ENCODE assay signal across 28 cellular contexts in the genomic region with DNA sequence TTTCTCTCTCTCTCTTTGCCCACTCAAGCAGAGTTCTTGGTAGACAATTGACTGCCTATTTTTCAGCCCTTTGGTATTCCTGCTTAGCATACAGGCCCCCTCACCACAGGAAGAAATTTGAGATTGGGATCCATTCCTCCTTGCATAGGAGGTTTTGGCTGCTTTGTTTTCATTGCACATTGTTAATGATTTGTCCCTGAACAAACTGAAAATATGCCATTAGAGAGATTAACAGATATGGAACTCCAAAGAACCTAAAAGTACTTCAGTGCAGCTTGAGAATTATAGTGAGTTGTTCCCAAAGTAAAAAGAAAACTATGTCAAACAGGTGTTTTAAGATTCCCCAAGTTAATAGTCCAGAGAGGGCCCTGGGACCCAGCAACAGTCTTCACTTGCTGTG.
"Had no signal": no experiment of that assay in that cellular context is flagged by ENCODE, and none has a peak within 500 bp of the region (broad histone marks: within the 10 kb centered on the region; RNA-seq: fewer than 3 reads in every experiment).

No MANE protein-coding gene starts in this region.

- H3K9me3 Mint-ChIP-seq: naive B cell had no signal

- H3K27me3 Mint-ChIP-seq: natural killer cell treated with Interleukin-12 subunit alpha and Interleukin-12 subunit beta and Interleukin-15 and Interleukin-18, amount 100 ng/mL, for 72 hours; stimulated activated naive CD8-positive, alpha-beta T cell treated with anti-CD3 and anti-CD28 coated beads, Interleukin-15, Interleukin-2, amounts not matched to agents 100 ng/mL and 50 ng/mL, for 24 hours had no signal

- ATAC-seq: heart right ventricle; left colon; mucosa of descending colon; natural killer cell treated with Interleukin-12 subunit alpha and Interleukin-12 subunit beta and Interleukin-15 and Interleukin-18, amount 100 ng/mL, for 72 hours; stimulated activated naive B cell treated with anti-CD40 and anti-IgM and Interleukin-4, amounts not matched to agents 10 μg/mL and 1 μg/mL and 100 μg/mL, for 72 hours had no signal

- H3K27ac Mint-ChIP-seq: immature natural killer cell; mesothelial cell of epicardium; naive B cell; natural killer cell treated with Interleukin-12 subunit alpha and Interleukin-12 subunit beta and Interleukin-15 and Interleukin-18, amount 100 ng/mL, for 72 hours; stimulated activated naive B cell treated with anti-CD40 and anti-IgM and Interleukin-4, amounts not matched to agents 10 μg/mL and 1 μg/mL and 100 μg/mL, for 72 hours; stimulated activated naive CD8-positive, alpha-beta T cell treated with anti-CD3 and anti-CD28 coated beads, Interleukin-15, Interleukin-2, amounts not matched to agents 100 ng/mL and 50 ng/mL, for 24 hours had no signal

- H3K4me3 ChIP-seq: coronary artery, esophagus squamous epithelium, heart right ventricle, mucosa of descending colon, pancreas, right lobe of liver, thoracic aorta, tibial nerve, upper lobe of left lung had no signal

- H3K36me3 ChIP-seq: esophagus squamous epithelium, heart right ventricle, neutrophil, pancreas, right lobe of liver, thoracic aorta, tibial nerve, upper lobe of left lung had no signal

- H3K4me1 ChIP-seq: upper lobe of left lung had no signal

- H3K27me3 ChIP-seq: esophagus squamous epithelium, heart right ventricle, neutrophil, pancreas, right lobe of liver, tibial nerve, upper lobe of left lung had no signal

- H3K9me3 ChIP-seq: esophagus squamous epithelium, heart right ventricle, mucosa of descending colon, neutrophil, pancreas, right lobe of liver, thoracic aorta, tibial nerve, upper lobe of left lung had no signal

- H3K4me3 Mint-ChIP-seq: immature natural killer cell; mesothelial cell of epicardium; natural killer cell treated with Interleukin-12 subunit alpha and Interleukin-12 subunit beta and Interleukin-15 and Interleukin-18, amount 100 ng/mL, for 72 hours; stimulated activated naive B cell treated with anti-CD40 and anti-IgM and Interleukin-4, amounts not matched to agents 10 μg/mL and 1 μg/mL and 100 μg/mL, for 72 hours; stimulated activated naive CD8-positive, alpha-beta T cell treated with anti-CD3 and anti-CD28 coated beads, Interleukin-15, Interleukin-2, amounts not matched to agents 100 ng/mL and 50 ng/mL, for 24 hours had no signal

- H3K4me1 Mint-ChIP-seq: immature natural killer cell; naive B cell; stimulated activated naive B cell treated with anti-CD40 and anti-IgM and Interleukin-4, amounts not matched to agents 10 μg/mL and 1 μg/mL and 100 μg/mL, for 72 hours had no signal

- H3K36me3 Mint-ChIP-seq: mesothelial cell of epicardium; naive B cell; natural killer cell treated with Interleukin-12 subunit alpha and Interleukin-12 subunit beta and Interleukin-15 and Interleukin-18, amount 100 ng/mL, for 72 hours; stimulated activated naive B cell treated with anti-CD40 and anti-IgM and Interleukin-4, amounts not matched to agents 10 μg/mL and 1 μg/mL and 100 μg/mL, for 72 hours had no signal

- DNase-seq: dermis blood vessel endothelial cell; effector memory CD4-positive, alpha-beta T cell; erythroblast; esophagus squamous epithelium; foreskin melanocyte; glutamatergic neuron; heart right ventricle; hypothalamus; immature natural killer cell; islet precursor cell; kidney glomerular epithelial cell; left colon; naive B cell; small intestine; stimulated activated CD4-positive, alpha-beta T cell treated with anti-CD3 and anti-CD28 coated beads, Interleukin-15, amount 100 ng/mL, for 24 hours; stimulated activated CD4-positive, alpha-beta T cell treated with anti-CD3 and anti-CD28 coated beads, Interleukin-2, amount 100 ng/mL, for 48 hours; stimulated activated naive B cell treated with anti-CD40 and anti-IgM and Interleukin-4, amounts not matched to agents 10 μg/mL and 1 μg/mL and 100 μg/mL, for 72 hours; upper lobe of left lung had no signal

- H3K27ac ChIP-seq: coronary artery, esophagus squamous epithelium, heart right ventricle, neutrophil, pancreas, thoracic aorta, tibial nerve, upper lobe of left lung had no signal
